ENCODE assay signal across 8 cellular contexts in genomic region chr10:68560916-68561691, GRCh38. TPM values are rescaled to one million over a fixed set of nuclear protein-coding genes. Genes with fewer than 3 reads are reported as not detected.
DNase-seq lines count a peak whose midpoint lies in the region; ATAC-seq and TF ChIP-seq lines count a peak whose summit lies in the region.

No MANE protein-coding gene starts in this region.

- H2BK5ac ChIP-seq in neuronal stem cell (ENCODE audit: low read length) = peak overlapping the region; percentile 98

- H3K9me2 ChIP-seq in GM23338 (ENCODE audit: insufficient read depth) = no peaks in the 10 kb centered on the region

- H3K36me3 ChIP-seq in GM23338 (ENCODE audit: insufficient read depth) = no peaks in the 10 kb centered on the region
- peaks cover 0 to 12% of the 10 kb centered on the region in 2 donors for H3K36me3 ChIP-seq in neuronal stem cell (replicated peaks in 1 of 2; ENCODE audit: control insufficient read depth in 2 of 2, insufficient read depth in 2 of 2, low read length in 2 of 2)

- H3F3A ChIP-seq in GM23338 (replicated peaks; ENCODE audit: low read depth) = peaks cover 9% of the 10 kb centered on the region; the same call in 1 of the 2 replicates

- H3K9me3 Mint-ChIP-seq in GM23338 (no peaks in the 10 kb centered on the region), WTC11 (no peaks in the 10 kb centered on the region)

- H3K27ac ChIP-seq in GM23338 (ENCODE audit: low read depth) (peak overlapping the region; percentile 72), neuronal stem cell (replicated peaks; ENCODE audit: low read length) (peak overlapping the region; percentile 39)

- H3K18ac ChIP-seq in neuronal stem cell (ENCODE audit: low read length) = peak overlapping the region; percentile 98

- H2BK15ac ChIP-seq in neuronal stem cell (ENCODE audit: low read length) = no peak overlapping the region

- H2AFZ ChIP-seq in GM23338 (no peak overlapping the region), neuronal stem cell (ENCODE audit: low read length) (peak overlapping the region; percentile 92)

- peaks cover 7% of the 10 kb centered on the region; the same call in 1 of the 2 replicates for H4K20me1 ChIP-seq in GM23338 (replicated peaks; ENCODE audit: insufficient read depth)

- H3K36me3 Mint-ChIP-seq in GM23338 (ENCODE audit: low read depth) (peaks cover 17% of the 10 kb centered on the region; the same call in 2 of the 3 replicates), WTC11 (peaks cover 11% of the 10 kb centered on the region)

- peak overlapping the region; percentile 93 for H3K4me3 Mint-ChIP-seq in GM23338
- peak overlapping the region; percentile 98 for H3K4me3 Mint-ChIP-seq in WTC11

- peaks cover 56% of the 10 kb centered on the region for H3K79me2 ChIP-seq in GM23338 (replicated peaks; ENCODE audit: insufficient read depth)

- H4K8ac ChIP-seq in neuronal stem cell (ENCODE audit: low read depth, low read length) = no peak overlapping the region

- H3K4me1 Mint-ChIP-seq in GM23338 (peaks cover 38% of the 10 kb centered on the region), WTC11 (peaks cover 42% of the 10 kb centered on the region)

- H3K9ac ChIP-seq in neuronal stem cell (ENCODE audit: low read depth, low read length, poor library complexity) = peak overlapping the region; percentile 92

- H3K4me3 ChIP-seq in GM23338 (peak overlapping the region; percentile 97), fibroblast of mammary gland (ENCODE audit: control insufficient read depth, low read depth, low read length) (peak overlapping the region; percentile 74), neuronal stem cell (ENCODE audit: low read length in 2 of 2) (peak overlapping the region; percentile 80 to 100)

- no peak overlapping the region for H3K14ac ChIP-seq in neuronal stem cell (ENCODE audit: low read length)

- H3K27me3 Mint-ChIP-seq in GM23338 (ENCODE audit: insufficient read depth, low read depth, poor library complexity) (peaks cover 13% of the 10 kb centered on the region), WTC11 (ENCODE audit: low read depth) (no peaks in the 10 kb centered on the region; the same call in 1 of the 2 replicates)

- POLR2A ChIA-PET in WTC11 (lab: Charles Lee) = interaction anchor here (1.2 to 4.9 kb wide), 2 partner anchors 16 to 39 kb away, joined by 3 to 61 read pairs; no protein-coding TSS in a partner anchor

- peak; percentile 70 for DNase-seq in AG08396 (ENCODE audit: low spot score)
- DNase-seq in GM23338 (ENCODE audit: low spot score) = peak; percentile 69
- DNase-seq in WTC11 (ENCODE audit: low spot score) = peak; percentile 38
- DNase-seq in fibroblast of mammary gland (ENCODE audit: low read depth) = peak; percentile 38
- DNase-seq in neuronal stem cell (ENCODE audit: low spot score) = peak; percentile 35
- no peak for DNase-seq in HK-2 (ENCODE audit: unreplicated experiment)
- no peak for DNase-seq in NCI-H1436 (lab: John Stamatoyannopoulos, UW)

- peak overlapping the region; percentile 85 for H3K4me2 ChIP-seq in GM23338
- peak overlapping the region; percentile 72 for H3K4me2 ChIP-seq in neuronal stem cell (ENCODE audit: insufficient read depth, low read length, poor library complexity, severe bottlenecking)

- no peaks in the 10 kb centered on the region for H3K9me3 ChIP-seq in neuronal stem cell (replicated peaks in 1 of 2; ENCODE audit: control insufficient read depth in 2 of 2, insufficient read depth in 1 of 2, low read depth in 1 of 2, low read length in 2 of 2)

- no CpG with 5 or more reads among the region's 50 CpGs for WGBS in neuronal stem cell (ENCODE audit: extremely low coverage in 2 of 2, insufficient read length in 2 of 2, insufficient replicate concordance in 1 of 2), 2 donors

- H2BK120ac ChIP-seq in neuronal stem cell (ENCODE audit: low read depth, low read length) = peak overlapping the region; percentile 25

- no peak overlapping the region for H3K4ac ChIP-seq in neuronal stem cell (ENCODE audit: low read length)

- H4K91ac ChIP-seq in neuronal stem cell (ENCODE audit: low read depth, low read length, poor library complexity) = no peak overlapping the region

- H3K23ac ChIP-seq in neuronal stem cell (ENCODE audit: low read depth, low read length, poor library complexity) = no peak overlapping the region

- TF ChIP-seq CTCF in GM23338 (conservative IDR thresholded peaks at IDR 0.05; ENCODE audit: low read depth in 2 of 2) (no peak), WTC11 (IDR thresholded peaks at IDR 0.05) (no peak), fibroblast of mammary gland (conservative IDR thresholded peaks at IDR 0.05; ENCODE audit: control insufficient read depth, insufficient read depth, low read depth, low read length) (no peak)

- H3K79me1 ChIP-seq in neuronal stem cell (ENCODE audit: low read depth, low read length) = no peaks in the 10 kb centered on the region

- H2AK5ac ChIP-seq in neuronal stem cell (ENCODE audit: low read depth, low read length) = peak overlapping the region; percentile 85

- H3K4me1 ChIP-seq in GM23338 (ENCODE audit: insufficient read depth) = peaks cover 34% of the 10 kb centered on the region
- peaks cover 4 to 12% of the 10 kb centered on the region in 2 donors for H3K4me1 ChIP-seq in neuronal stem cell (ENCODE audit: control insufficient read depth in 2 of 2, insufficient read depth in 1 of 2, low read depth in 1 of 2, low read length in 2 of 2)

- ATAC-seq in GM23338 (peak; percentile 27), WTC11 (peak; percentile 6), HG03571 (IDR thresholded peaks at IDR 0.05; ENCODE audit: unreplicated experiment) (no peak)

- H3K27me3 ChIP-seq in GM23338 (ENCODE audit: insufficient read depth) (no peaks in the 10 kb centered on the region), neuronal stem cell (ENCODE audit: control insufficient read depth in 3 of 3, insufficient read depth in 3 of 3, low read depth in 1 of 3, low read length in 3 of 3) (no peaks in the 10 kb centered on the region)

- CTCF ChIA-PET in WTC11 (lab: Charles Lee) = interaction anchor here (1.9 to 2.7 kb wide), 3 partner anchors 10 to 39 kb away, joined by 6 to 16 read pairs (median 15); no protein-coding TSS in a partner anchor

- H2BK12ac ChIP-seq in neuronal stem cell (ENCODE audit: low read length) = no peak overlapping the region

- H3K27ac Mint-ChIP-seq in GM23338 (peak overlapping the region; percentile 85), WTC11 (peak overlapping the region; percentile 85)

TF ChIP-seq in GM23338, 12 proteins besides CTCF, POLR2A, EP300 and RAD21 (continues in another document):
- no peak for TF ChIP-seq ETS1 (IDR thresholded peaks at IDR 0.05)
- TF ChIP-seq CREB1 (CRISPR knock-in tag; IDR thresholded peaks at IDR 0.05; ENCODE audit: low read depth) = no peak
- no peak for TF ChIP-seq EZH2 (IDR thresholded peaks at IDR 0.05; ENCODE audit: low read depth, unreplicated experiment)
- no peak for TF ChIP-seq ZNF114 (CRISPR knock-in tag; IDR thresholded peaks at IDR 0.05)
- TF ChIP-seq EZH2phosphoT487 (IDR thresholded peaks at IDR 0.05; ENCODE audit: unreplicated experiment) = no peak
- no peak for TF ChIP-seq STAT1 (IDR thresholded peaks at IDR 0.05; ENCODE audit: unreplicated experiment)
- no peak for TF ChIP-seq NANOG (IDR thresholded peaks at IDR 0.05; ENCODE audit: borderline replicate concordance)

TF ChIP-seq in WTC11, 78 proteins besides CTCF, POLR2A, EP300 and RAD21 (continues in another document):
- TF ChIP-seq ZNF232 (CRISPR knock-in tag; IDR thresholded peaks at IDR 0.05) (no peak), NFATC4 (CRISPR knock-in tag; IDR thresholded peaks at IDR 0.05) (no peak), GTF2I (CRISPR knock-in tag; conservative IDR thresholded peaks at IDR 0.05) (no peak), CREM (CRISPR knock-in tag; IDR thresholded peaks at IDR 0.05) (0 out of 2 replicates have a peak, but pooled peaks have one; percentile 17), ATF3 (CRISPR knock-in tag; conservative IDR thresholded peaks at IDR 0.05) (no peak), ZNF121 (CRISPR knock-in tag; IDR thresholded peaks at IDR 0.05) (no peak), KAT7 (CRISPR knock-in tag; IDR thresholded peaks at IDR 0.05; ENCODE audit: borderline replicate concordance) (no peak), USF1 (CRISPR knock-in tag; IDR thresholded peaks at IDR 0.05) (peak; percentile 48; the same call in 1 of the 2 replicates), CBFB (CRISPR knock-in tag; IDR thresholded peaks at IDR 0.05; ENCODE audit: low read depth) (no peak), E2F5 (CRISPR knock-in tag; IDR thresholded peaks at IDR 0.05) (no peak), SOX15 (CRISPR knock-in tag; IDR thresholded peaks at IDR 0.05) (no peak)

RNA-seq across cellular contexts. Expression of gene TET1, which starts 1.0 kb away (rescaled TPM):
- total RNA-seq in GM23338 (2014; rRNA removed; shearing (Covaris generic)) = 82.5 and 90.5 TPM in 2 replicates
- 32.5 and 37.2 TPM in 2 replicates for polyA plus RNA-seq in GM23338 (2016; fragmentation: Nextera tagmentation; extraction: Ambion mirVana)
- 59.2 to 71.4 TPM (median 62.0 TPM) in 3 replicates for total RNA-seq in WTC11 (2021)
- 17.2 TPM for polyA plus RNA-seq in neuronal stem cell (2013, experiment 1 of 2)
- 17.2 TPM for polyA plus RNA-seq in neuronal stem cell (2013, experiment 2 of 2)

RNA-seq across cellular contexts. Expression of gene SLC25A16, which starts 33.8 kb away (rescaled TPM):
- total RNA-seq in GM23338 (2014; rRNA removed; shearing (Covaris generic)) = 11.1 and 12.0 TPM in 2 replicates
- 7.1 and 7.2 TPM in 2 replicates for polyA plus RNA-seq in GM23338 (2016; fragmentation: Nextera tagmentation; extraction: Ambion mirVana)
- total RNA-seq in WTC11 (2021) = 11.1 to 16.8 TPM (median 13.1 TPM) in 3 replicates
- polyA plus RNA-seq in neuronal stem cell (2013, experiment 1 of 2) = 2.5 TPM
- polyA plus RNA-seq in neuronal stem cell (2013, experiment 2 of 2) = 3.7 TPM

Comparison
In these comparisons a context has a peak if more than half of its experiments do, and no peak if none do; other contexts are left out.
1. DNase-seq: peak in AG08396 (single experiment), GM23338 (single experiment), WTC11 (single experiment), fibroblast of mammary gland (single experiment) and neuronal stem cell (single experiment); none in HK-2 (single experiment) and NCI-H1436 (single experiment).
2. Peak in every context shown above with its lines, with median percentiles within 50 percentile points of each other: H3K4me3 ChIP-seq.